8 cellular contexts compared by ENCODE assay signal in the genomic region with DNA sequence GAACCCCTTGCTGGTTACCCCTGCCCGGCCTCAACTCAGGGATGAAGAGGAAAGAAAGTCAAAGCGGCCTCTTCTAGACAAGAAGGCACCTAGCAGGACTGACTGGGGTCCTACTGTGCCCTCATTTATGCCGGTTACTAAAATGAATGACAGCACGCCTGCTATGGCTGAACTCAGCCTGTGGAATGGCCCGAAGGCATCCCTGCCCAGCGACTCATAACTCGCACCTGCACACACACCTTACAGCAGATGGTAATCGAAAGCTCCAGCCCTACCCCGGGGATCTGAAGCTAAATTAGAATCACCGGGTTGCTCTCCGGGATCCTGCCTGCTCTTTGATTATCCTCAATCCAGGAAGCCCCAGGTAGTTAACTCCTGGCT.
DNase-seq lines count a peak whose midpoint lies in the region; ATAC-seq and TF ChIP-seq lines count a peak whose summit lies in the region.

No MANE protein-coding gene starts in this region.

- H3K27ac ChIP-seq in C4-2B (peak overlapping the region; percentile 92), muscle layer of colon (ENCODE audit: low read depth, low read length) (no peak overlapping the region)

- DNase-seq in NCI-H1417 (lab: John Stamatoyannopoulos, UW) (peak in 2 of 3 experiments; percentile 82 to 94), choroid plexus epithelial cell (ENCODE audit: low read depth) (no peak), cerebellar nuclear complex (lab: John Stamatoyannopoulos, UW) (no peak), NCI-H510A (lab: John Stamatoyannopoulos, UW) (no peak), 8988T (no peak)

- peak overlapping the region; percentile 71 for H3K9ac ChIP-seq in muscle layer of colon (ENCODE audit: low read length)

- peaks cover 11% of the 10 kb centered on the region for H3K4me1 ChIP-seq in muscle layer of colon (ENCODE audit: insufficient read depth, low read length)

- H3K4me3 ChIP-seq in choroid plexus epithelial cell (ENCODE audit: low read depth, low read length) (peak overlapping the region; percentile 83), muscle layer of colon (ENCODE audit: low read depth in 1 of 2, low read length in 2 of 2) (peak overlapping the region; percentile 43 to 70)

- H3K27me3 ChIP-seq in muscle layer of colon (ENCODE audit: control insufficient read depth in 1 of 2, insufficient read depth in 2 of 2, low read length in 2 of 2) = no peaks in the 10 kb centered on the region

- no peak for ATAC-seq in HG02884 (IDR thresholded peaks at IDR 0.05; ENCODE audit: unreplicated experiment)

- no peak for TF ChIP-seq CTCF in C4-2B (conservative IDR thresholded peaks at IDR 0.05)
- no peak for TF ChIP-seq CTCF in choroid plexus epithelial cell (conservative IDR thresholded peaks at IDR 0.05; ENCODE audit: low read depth, low read length)

- no peaks in the 10 kb centered on the region for H3K36me3 ChIP-seq in muscle layer of colon (ENCODE audit: insufficient read depth, low read length)

- H3K9me3 ChIP-seq in muscle layer of colon (ENCODE audit: low read length) = no peaks in the 10 kb centered on the region

Comparison
In these comparisons a context has a peak if more than half of its experiments do, and no peak if none do; other contexts are left out.
1. DNase-seq: peak in NCI-H1417 (2 of 3); none in choroid plexus epithelial cell (single experiment), cerebellar nuclear complex (0 of 2), NCI-H510A (single experiment) and 8988T (single experiment).